ENCODE assay signal across 16 cellular contexts in the genomic region with DNA sequence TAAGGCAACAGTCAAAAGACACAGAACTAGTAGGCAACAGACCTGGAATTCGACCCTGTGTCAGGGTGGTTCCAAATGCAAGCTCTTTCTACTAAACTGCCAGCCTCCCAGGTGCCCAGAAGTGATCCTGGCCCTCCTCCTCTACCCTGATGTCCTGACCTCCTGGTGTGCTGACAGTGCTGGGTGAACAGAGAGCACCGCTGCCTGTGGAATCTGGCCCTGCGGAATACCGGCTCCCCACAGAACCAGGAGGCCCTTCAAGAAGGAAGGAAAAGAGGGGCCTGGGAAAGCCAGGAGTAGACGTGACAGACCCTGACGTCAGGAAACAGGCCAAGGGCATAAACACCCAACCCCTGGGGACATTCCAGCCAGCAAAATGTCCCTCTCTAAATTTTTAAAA.
"Had no signal": no experiment of that assay in that cellular context is flagged by ENCODE, and none has a peak within 500 bp of the region (broad histone marks: within the 10 kb centered on the region; RNA-seq: fewer than 3 reads in every experiment).

No MANE protein-coding gene starts in this region.

- H3K27ac ChIP-seq: ascending aorta, cardiac muscle cell, esophagus squamous epithelium, lower lobe of right lung, psoas muscle, suprapubic skin, upper lobe of left lung had no signal

- H3K9me3 ChIP-seq: ascending aorta, esophagus squamous epithelium, lower lobe of right lung, suprapubic skin, upper lobe of left lung had no signal

- H3K4me3 ChIP-seq: ascending aorta, cardiac muscle cell, esophagus squamous epithelium, lower lobe of right lung, psoas muscle, suprapubic skin, upper lobe of left lung had no signal

- H3K27me3 Mint-ChIP-seq: activated naive CD8-positive, alpha-beta T cell treated with anti-CD3 and anti-CD28 coated beads, Interleukin-2, amount 10 ng/mL, durations not matched to agents 7 days and 5 days; naive thymus-derived CD4-positive, alpha-beta T cell had no signal

- H3K4me3 Mint-ChIP-seq: activated naive CD8-positive, alpha-beta T cell treated with anti-CD3 and anti-CD28 coated beads, Interleukin-2, amount 10 ng/mL, durations not matched to agents 7 days and 5 days; activated T-helper 1 cell treated with anti-CD3 and anti-CD28 coated beads, Interleukin-12 subunit alpha, Interleukin-12 subunit beta, Interleukin-2, Interleukin-4 antibody, amounts not matched to agents 30 ng/mL and 10 ng/mL and 1 ng/mL, durations not matched to agents 14 hours and 24 hours and 36 hours had no signal

- H3K27ac Mint-ChIP-seq: activated naive CD8-positive, alpha-beta T cell treated with anti-CD3 and anti-CD28 coated beads, Interleukin-2, amount 10 ng/mL, durations not matched to agents 7 days and 5 days; activated T-helper 1 cell treated with anti-CD3 and anti-CD28 coated beads, Interleukin-12 subunit alpha, Interleukin-12 subunit beta, Interleukin-2, Interleukin-4 antibody, amounts not matched to agents 30 ng/mL and 10 ng/mL and 1 ng/mL, durations not matched to agents 14 hours and 24 hours and 36 hours had no signal

- ATAC-seq: left cardiac atrium; naive thymus-derived CD4-positive, alpha-beta T cell; sciatic nerve had no signal

- DNase-seq: activated CD4-positive, alpha-beta T cell treated with anti-CD3 and anti-CD28 coated beads, Interleukin-2, amount 50 U/mL, for 4 hours; activated CD8-positive, alpha-beta memory T cell treated with anti-CD3 and anti-CD28 coated beads, Interleukin-2, amount 50 U/mL, for 4 hours; activated naive CD8-positive, alpha-beta T cell treated with anti-CD3 and anti-CD28 coated beads, Interleukin-2, amount 10 ng/mL, durations not matched to agents 7 days and 5 days; esophagus squamous epithelium; left cardiac atrium; lower lobe of right lung; naive thymus-derived CD4-positive, alpha-beta T cell; psoas muscle; stimulated activated CD4-positive, alpha-beta T cell treated with anti-CD3 and anti-CD28 coated beads, Interleukin-2, amount 100 ng/mL, for 24 hours; stimulated activated naive CD4-positive, alpha-beta T cell; upper lobe of left lung had no signal

- H3K9me3 Mint-ChIP-seq: activated naive CD8-positive, alpha-beta T cell treated with anti-CD3 and anti-CD28 coated beads, Interleukin-2, amount 10 ng/mL, durations not matched to agents 7 days and 5 days; activated T-helper 1 cell treated with anti-CD3 and anti-CD28 coated beads, Interleukin-12 subunit alpha, Interleukin-12 subunit beta, Interleukin-2, Interleukin-4 antibody, amounts not matched to agents 30 ng/mL and 10 ng/mL and 1 ng/mL, durations not matched to agents 14 hours and 24 hours and 36 hours had no signal

- H3K4me1 ChIP-seq: ascending aorta, esophagus squamous epithelium, psoas muscle, suprapubic skin had no signal

- H3K27me3 ChIP-seq: ascending aorta, cardiac muscle cell, esophagus squamous epithelium, suprapubic skin, upper lobe of left lung had no signal
